ENCODE assay signal across 23 cellular contexts in genomic region chr1:183291216-183291762, GRCh38.
DNase-seq lines count a peak whose midpoint lies in the region; ATAC-seq and TF ChIP-seq lines count a peak whose summit lies in the region.
"Had no signal": no experiment of that assay in that cellular context is flagged by ENCODE, and none has a peak within 500 bp of the region (broad histone marks: within the 10 kb centered on the region; RNA-seq: fewer than 3 reads in every experiment).

No MANE protein-coding gene starts in this region.

- H2BK15ac ChIP-seq in mesenchymal stem cell (ENCODE audit: low read depth, poor library complexity, severe bottlenecking) = no peak overlapping the region

- H3F3A ChIP-seq in GM23338 (replicated peaks; ENCODE audit: low read depth) = peaks cover 13% of the 10 kb centered on the region; the same call in 1 of the 2 replicates

- peaks cover 8% of the 10 kb centered on the region for H3K9me3 ChIP-seq in mesenchymal stem cell (ENCODE audit: control insufficient read depth, low read length)
- H3K9me3 ChIP-seq in stomach smooth muscle (ENCODE audit: control insufficient read depth in 2 of 2, low read length in 2 of 2) = peaks cover 0 to 2% of the 10 kb centered on the region in 2 donors

- H3K9me2 ChIP-seq in GM23338 (ENCODE audit: insufficient read depth) = no peaks in the 10 kb centered on the region

- no peak overlapping the region for H3K23ac ChIP-seq in mesenchymal stem cell (ENCODE audit: low read length in 2 of 2)

- H3K36me3 ChIP-seq in GM23338 (ENCODE audit: insufficient read depth) (no peaks in the 10 kb centered on the region), mesenchymal stem cell (ENCODE audit: control insufficient read depth in 1 of 2, insufficient read depth in 2 of 2, low read depth in 1 of 2, low read length in 2 of 2) (no peaks in the 10 kb centered on the region), stomach smooth muscle (ENCODE audit: control insufficient read depth in 2 of 2, insufficient read depth in 2 of 2, low read length in 2 of 2) (no peaks in the 10 kb centered on the region)

- peaks cover 7% of the 10 kb centered on the region for H3K27me3 Mint-ChIP-seq in GM23338 (ENCODE audit: insufficient read depth, low read depth, poor library complexity)

- peaks cover 30% of the 10 kb centered on the region for H3K4me1 Mint-ChIP-seq in GM23338
- H3K4me1 Mint-ChIP-seq: activated CD4-positive, alpha-beta memory T cell treated with anti-CD3 and anti-CD28 coated beads, Interleukin-2, amount 10 ng/mL, durations not matched to agents 7 days and 5 days; CD4-positive, alpha-beta memory T cell; naive B cell had no signal

- H3K4me1 ChIP-seq in GM23338 (ENCODE audit: insufficient read depth) = peaks cover 29% of the 10 kb centered on the region
- H3K4me1 ChIP-seq in mesenchymal stem cell (ENCODE audit: control insufficient read depth, insufficient read depth, low read depth, low read length) = peaks cover 14% of the 10 kb centered on the region
- peaks cover 37% of the 10 kb centered on the region for H3K4me1 ChIP-seq in stomach smooth muscle (ENCODE audit: control insufficient read depth, insufficient read depth, low read length)

- H4K91ac ChIP-seq in mesenchymal stem cell (ENCODE audit: low read length) = no peak overlapping the region

- peak overlapping the region; percentile 84 for H3K27ac ChIP-seq in GM23338 (ENCODE audit: low read depth)
- H3K27ac ChIP-seq in angular gyrus (ENCODE audit: low read depth, low read length) = peak overlapping the region; percentile 3
- no peak overlapping the region for H3K27ac ChIP-seq in mesenchymal stem cell (ENCODE audit: low read length, poor library complexity, severe bottlenecking)
- H3K27ac ChIP-seq in stomach smooth muscle (ENCODE audit: low read length) = peak overlapping the region; percentile 55
- H3K27ac ChIP-seq: hepatocyte had no signal

- no peaks in the 10 kb centered on the region for H3K79me1 ChIP-seq in mesenchymal stem cell (replicated peaks; ENCODE audit: low read length, poor library complexity, severe bottlenecking)

- H2BK120ac ChIP-seq in mesenchymal stem cell (ENCODE audit: low read depth, low read length) = no peak overlapping the region

- peak overlapping the region; percentile 40 for H3K9ac ChIP-seq in mesenchymal stem cell (ENCODE audit: low read length)
- peak overlapping the region in 1 of 2 donors; percentile 52 for H3K9ac ChIP-seq in stomach smooth muscle (ENCODE audit: low read length in 2 of 2)

- H3K4me3 Mint-ChIP-seq in GM23338 = no peak overlapping the region
- H3K4me3 Mint-ChIP-seq: activated CD4-positive, alpha-beta memory T cell treated with anti-CD3 and anti-CD28 coated beads, Interleukin-2, amount 10 ng/mL, durations not matched to agents 7 days and 5 days; CD4-positive, alpha-beta memory T cell; naive B cell had no signal

- ATAC-seq in GM23338 = peak; percentile 15
- ATAC-seq: activated CD4-positive, CD25-positive, alpha-beta regulatory T cell treated with anti-CD3 and anti-CD28 coated beads, Interleukin-2, amount 50 U/mL, for 24 hours; HCT116 had no signal

- H3K4me2 ChIP-seq in GM23338 = peak overlapping the region; percentile 68
- no peak overlapping the region for H3K4me2 ChIP-seq in mesenchymal stem cell (ENCODE audit: low read length, poor library complexity, severe bottlenecking)
- H3K4me2 ChIP-seq: hepatocyte had no signal

- no peak overlapping the region for H3K14ac ChIP-seq in mesenchymal stem cell (ENCODE audit: low read length in 2 of 2)

- H3K27ac Mint-ChIP-seq in GM23338 = no peak overlapping the region
- H3K27ac Mint-ChIP-seq: activated CD4-positive, alpha-beta memory T cell treated with anti-CD3 and anti-CD28 coated beads, Interleukin-2, amount 10 ng/mL, durations not matched to agents 7 days and 5 days; CD4-positive, alpha-beta memory T cell had no signal

- no peaks in the 10 kb centered on the region for H4K20me1 ChIP-seq in GM23338 (replicated peaks; ENCODE audit: insufficient read depth)

- H3K9me3 Mint-ChIP-seq in GM23338 = no peaks in the 10 kb centered on the region
- H3K9me3 Mint-ChIP-seq: activated CD4-positive, alpha-beta memory T cell treated with anti-CD3 and anti-CD28 coated beads, Interleukin-2, amount 10 ng/mL, durations not matched to agents 7 days and 5 days; CD4-positive, alpha-beta memory T cell had no signal

- H3K18ac ChIP-seq in mesenchymal stem cell (ENCODE audit: low read depth in 1 of 2, low read length in 2 of 2) = no peak overlapping the region

- no peak for TF ChIP-seq CTCF in GM23338 (conservative IDR thresholded peaks at IDR 0.05; ENCODE audit: low read depth in 2 of 2)

- H3K27me3 ChIP-seq in GM23338 (ENCODE audit: insufficient read depth) = no peaks in the 10 kb centered on the region
- no peaks in the 10 kb centered on the region for H3K27me3 ChIP-seq in mesenchymal stem cell (ENCODE audit: control insufficient read depth in 1 of 2, insufficient read depth in 1 of 2, low read length in 2 of 2)
- no peaks in the 10 kb centered on the region for H3K27me3 ChIP-seq in stomach smooth muscle (ENCODE audit: control insufficient read depth in 1 of 2, insufficient read depth in 2 of 2, low read length in 2 of 2)
- H3K27me3 ChIP-seq: hepatocyte had no signal

- H2BK12ac ChIP-seq in mesenchymal stem cell (ENCODE audit: low read length in 2 of 2) = no peak overlapping the region

- peaks cover 6% of the 10 kb centered on the region; the same call in 2 of the 3 replicates for H3K36me3 Mint-ChIP-seq in GM23338 (ENCODE audit: low read depth)
- H3K36me3 Mint-ChIP-seq: CD4-positive, alpha-beta memory T cell; naive B cell had no signal

- H2BK5ac ChIP-seq in mesenchymal stem cell (ENCODE audit: low read depth, low read length, poor library complexity, severe bottlenecking) = no peak overlapping the region

- H3K4me3 ChIP-seq in GM23338 = no peak overlapping the region
- H3K4me3 ChIP-seq in mesenchymal stem cell (ENCODE audit: insufficient read depth in 1 of 2, low read depth in 1 of 2, low read length in 2 of 2) = no peak overlapping the region
- H3K4me3 ChIP-seq in stomach smooth muscle (ENCODE audit: low read length in 2 of 2) = no peak overlapping the region
- H3K4me3 ChIP-seq: hepatocyte, lung had no signal

- DNase-seq in GM23338 (ENCODE audit: low spot score) (no peak), mesenchymal stem cell (no peak), islet precursor cell (no peak), epidermal melanocyte (ENCODE audit: insufficient read length, low spot score) (no peak), NCI-H1092 treated with DMSO at 0.1 percent for 48 hours (lab: John Stamatoyannopoulos, UW) (no peak)
- DNase-seq: activated CD4-positive, alpha-beta memory T cell treated with anti-CD3 and anti-CD28 coated beads, Interleukin-2, amount 10 ng/mL, durations not matched to agents 7 days and 5 days; activated gamma-delta T cell treated with Interleukin-2 at 50 U/mL for 16 hours; CD4-positive, alpha-beta memory T cell; DMS153; Kasumi-1; naive B cell; NCI-H2081; occipital lobe; SHP77; stimulated activated CD4-positive, alpha-beta T cell treated with anti-CD3 and anti-CD28 coated beads, Interleukin-15, amount 100 ng/mL, for 24 hours; stimulated activated CD8-positive, alpha-beta memory T cell treated with anti-CD3 and anti-CD28 coated beads, Interleukin-4, amount 100 ng/mL, for 48 hours; substantia nigra had no signal

- H2AFZ ChIP-seq in GM23338 (no peak overlapping the region), mesenchymal stem cell (ENCODE audit: low read depth, low read length) (no peak overlapping the region)
- H2AFZ ChIP-seq: hepatocyte had no signal

- no peak overlapping the region for H4K8ac ChIP-seq in mesenchymal stem cell (ENCODE audit: low read length)

- WGBS in mesenchymal stem cell = 77% methylated on average over 5 of the region's 5 CpGs

- H2AK5ac ChIP-seq in mesenchymal stem cell (ENCODE audit: low read length, severe bottlenecking) = no peak overlapping the region

- no peak overlapping the region for H3K4ac ChIP-seq in mesenchymal stem cell (ENCODE audit: low read depth in 1 of 2, low read length in 2 of 2)

- no peaks in the 10 kb centered on the region for H3K79me2 ChIP-seq in GM23338 (replicated peaks; ENCODE audit: insufficient read depth)
- H3K79me2 ChIP-seq: hepatocyte had no signal

TF ChIP-seq in GM23338, 12 proteins besides CTCF, POLR2A, EP300 and RAD21 (continues in another document):
- TF ChIP-seq POLR2AphosphoS5 (IDR thresholded peaks at IDR 0.05; ENCODE audit: low read depth) (no peak), ZNF331 (CRISPR knock-in tag; IDR thresholded peaks at IDR 0.05; ENCODE audit: low read depth) (no peak), NANOG (IDR thresholded peaks at IDR 0.05; ENCODE audit: borderline replicate concordance) (no peak), ETS1 (IDR thresholded peaks at IDR 0.05) (no peak), ZNF114 (CRISPR knock-in tag; IDR thresholded peaks at IDR 0.05) (no peak)
